In genomic region chr17:79849953-79850352, GRCh38 we compare ENCODE assay signal across 25 cellular contexts.
"Had no signal": no experiment of that assay in that cellular context is flagged by ENCODE, and none has a peak within 500 bp of the region (broad histone marks: within the 10 kb centered on the region; RNA-seq: fewer than 3 reads in every experiment).

No MANE protein-coding gene starts in this region.

- H3K4me1 ChIP-seq: prostate gland had no signal

- H3K9me3 Mint-ChIP-seq: activated CD4-positive, alpha-beta memory T cell treated with anti-CD3 and anti-CD28 coated beads, Interleukin-2, amount 10 ng/mL, durations not matched to agents 7 days and 5 days; activated naive CD8-positive, alpha-beta T cell treated with anti-CD3 and anti-CD28 coated beads, Interleukin-2, amount 10 ng/mL, durations not matched to agents 7 days and 5 days; activated T-helper 17 cell treated with anti-CD3 and anti-CD28 coated beads, Interleukin-2, amount 50 U/mL, for 72 hours; neural crest cell; stimulated activated naive CD8-positive, alpha-beta T cell treated with anti-CD3 and anti-CD28 coated beads, Interleukin-15, amount 100 ng/mL, for 72 hours had no signal

- H3K4me3 ChIP-seq: body of pancreas, dorsolateral prefrontal cortex, left ventricle myocardium inferior, prostate gland, skin epidermis, suprapubic skin, transverse colon, vagina had no signal

- H3K27ac Mint-ChIP-seq: activated CD4-positive, alpha-beta memory T cell treated with anti-CD3 and anti-CD28 coated beads, Interleukin-2, amount 10 ng/mL, durations not matched to agents 7 days and 5 days; activated naive CD8-positive, alpha-beta T cell treated with anti-CD3 and anti-CD28 coated beads, Interleukin-2, amount 10 ng/mL, durations not matched to agents 7 days and 5 days; activated T-helper 17 cell treated with anti-CD3 and anti-CD28 coated beads, Interleukin-2, amount 50 U/mL, for 72 hours; stimulated activated naive CD8-positive, alpha-beta T cell treated with anti-CD3 and anti-CD28 coated beads, Interleukin-15, amount 100 ng/mL, for 72 hours had no signal

- DNase-seq: activated CD4-positive, alpha-beta memory T cell treated with anti-CD3 and anti-CD28 coated beads, Interleukin-2, amount 10 ng/mL, durations not matched to agents 7 days and 5 days; activated CD4-positive, CD25-positive, alpha-beta regulatory T cell; activated naive CD4-positive, alpha-beta T cell; activated naive CD8-positive, alpha-beta T cell treated with anti-CD3 and anti-CD28 coated beads, Interleukin-2, amount 10 ng/mL, durations not matched to agents 7 days and 5 days; activated T-cell treated with anti-CD3 and anti-CD28 coated beads, Interleukin-2, amount 50 U/mL, for 1 hour; amygdala; body of pancreas; dorsolateral prefrontal cortex; foreskin melanocyte; glutamatergic neuron; hypothalamus; left ventricle myocardium inferior; stimulated activated CD4-positive, alpha-beta T cell treated with anti-CD3 and anti-CD28 coated beads, Interleukin-15, amount 100 ng/mL, for 24 hours; stimulated activated CD4-positive, alpha-beta T cell treated with anti-CD3 and anti-CD28 coated beads, Interleukin-2, amount 100 ng/mL, for 48 hours; T-helper 2 cell; transverse colon had no signal

- ATAC-seq: body of pancreas, right cardiac atrium had no signal

- FAIRE-seq: colon had no signal

- H3K4me3 Mint-ChIP-seq: activated CD4-positive, alpha-beta memory T cell treated with anti-CD3 and anti-CD28 coated beads, Interleukin-2, amount 10 ng/mL, durations not matched to agents 7 days and 5 days; activated naive CD8-positive, alpha-beta T cell treated with anti-CD3 and anti-CD28 coated beads, Interleukin-2, amount 10 ng/mL, durations not matched to agents 7 days and 5 days; activated T-helper 17 cell treated with anti-CD3 and anti-CD28 coated beads, Interleukin-2, amount 50 U/mL, for 72 hours; neural crest cell; stimulated activated naive CD8-positive, alpha-beta T cell treated with anti-CD3 and anti-CD28 coated beads, Interleukin-15, amount 100 ng/mL, for 72 hours had no signal

- H3K9me3 ChIP-seq: body of pancreas, left ventricle myocardium inferior, prostate gland, suprapubic skin, transverse colon, vagina had no signal

- H3K27me3 ChIP-seq: body of pancreas, suprapubic skin, transverse colon, vagina had no signal

- H3K27ac ChIP-seq: body of pancreas, dorsolateral prefrontal cortex, left ventricle myocardium inferior, prostate gland, suprapubic skin, transverse colon, vagina had no signal

- H3K36me3 Mint-ChIP-seq: activated naive CD8-positive, alpha-beta T cell treated with anti-CD3 and anti-CD28 coated beads, Interleukin-2, amount 10 ng/mL, durations not matched to agents 7 days and 5 days had no signal

- H3K36me3 ChIP-seq: left ventricle myocardium inferior, prostate gland, suprapubic skin, transverse colon, vagina had no signal
